ENCODE assay signal across 8 cellular contexts in genomic region chr17:38853292-38854219, GRCh38. TPM values are rescaled to one million over a fixed set of nuclear protein-coding genes. Genes with fewer than 3 reads are reported as not detected.
DNase-seq lines count a peak whose midpoint lies in the region; ATAC-seq and TF ChIP-seq lines count a peak whose summit lies in the region.

Gene RPL23 (minus strand): TSS chr17:38853721. CDS start chr17:38853710, 11 bp downstream.

- H3K27ac ChIP-seq in AG04450 (ENCODE audit: low read depth, low read length) (peak within 1 kb of the TSS; percentile 90), caudate nucleus (ENCODE audit: low read depth, low read length) (peak within 1 kb of the TSS; percentile 97)

- H3K4me3 ChIP-seq in AG04450 (ENCODE audit: low read depth, low read length), result peak within 1 kb of the TSS; percentile 91

- ATAC-seq in HG03196 (IDR thresholded peaks at IDR 0.05; ENCODE audit: unreplicated experiment), result peak; percentile 86

- TF ChIP-seq CTCF in AG04450 (IDR thresholded peaks at IDR 0.05; ENCODE audit: low read depth, low read length), result no peak

- peaks cover 4% of the 10 kb centered on the region; the same call in 1 of the 2 replicates for H3K9me3 ChIP-seq in AG04450 (ENCODE audit: control insufficient read depth, insufficient read depth, low read length)

- DNase-seq in AG04450 (ENCODE audit: low read depth, low spot score) (peak; percentile 89), NCI-H446 (lab: John Stamatoyannopoulos, UW) (peak; percentile 92 to 97), caudate nucleus (lab: John Stamatoyannopoulos, UW) (peak in 59 of 61 donors; percentile 35 to 96 (median 85)), iris pigment epithelial cell (ENCODE audit: low read depth) (peak; percentile 97)
- DNase-seq in activated CD4-positive, CD25-positive, alpha-beta regulatory T cell (lab: John Stamatoyannopoulos, UW), result peak; percentile 68 to 75 (median 74)
- DNase-seq in stimulated activated CD4-positive, alpha-beta T cell treated with anti-CD3 and anti-CD28 coated beads, Interleukin-12 subunit alpha, Interleukin-12 subunit beta, amount 100 ng/mL, for 24 hours (ENCODE audit: low read depth in 2 of 2), result peak; percentile 86 to 88

- TF ChIP-seq POLR2A in GM18951 (IDR thresholded peaks at IDR 0.05; ENCODE audit: extremely low read depth, insufficient read depth, insufficient read length), result peak; percentile 96

- in situ Hi-C loops in GM18951 (cut with MboI; ENCODE audit: low sequenced_read_pairs, unreplicated experiment), result no loop called here

- CTCF ChIA-PET in AG04450 (lab: Charles Lee), result interaction anchor here (1.0 to 2.1 kb wide), 2 partner anchors 16 to 391 kb away, joined by 3 to 6 read pairs; partner anchors contain the start of gene LASP1

- H3K27me3 ChIP-seq in AG04450 (ENCODE audit: control insufficient read depth, insufficient read depth, low read length), result no peaks in the 10 kb centered on the region

- POLR2A ChIA-PET in AG04450 (lab: Yijun Ruan, JAX), result interaction anchor here (0.6 to 4.9 kb wide), 16 partner anchors 9 to 346 kb away, joined by 3 to 74 read pairs (median 4); partner anchors contain the start of genes CWC25, LASP1, LASP1NB and RPL19

RNA-seq across cellular contexts. Expression of gene RPL23, which starts in this region (rescaled TPM):
- polyA plus RNA-seq in AG04450 (2011; rRNA removed), result 2,769 and 3,155 TPM in 2 replicates
- 380 and 454 TPM in 2 replicates for polyA minus RNA-seq in AG04450 (2011; rRNA and poly(A)+ RNA removed)

Comparison
In these comparisons a context has a peak if more than half of its experiments do, and no peak if none do; other contexts are left out.
1. Peak in every context shown above with its lines: DNase-seq, ATAC-seq, H3K4me3 ChIP-seq and H3K27ac ChIP-seq.